20 cellular contexts compared by ENCODE assay signal in genomic region chr6:56727097-56727845, GRCh38.
DNase-seq lines count a peak whose midpoint lies in the region; ATAC-seq and TF ChIP-seq lines count a peak whose summit lies in the region.
"Had no signal": no experiment of that assay in that cellular context is flagged by ENCODE, and none has a peak within 500 bp of the region (broad histone marks: within the 10 kb centered on the region; RNA-seq: fewer than 3 reads in every experiment).

No MANE protein-coding gene starts in this region.

- H3K4me3 Mint-ChIP-seq in progenitor cell of endocrine pancreas (ENCODE audit: low read depth), result peak overlapping the region; percentile 41
- no peak overlapping the region for H3K4me3 Mint-ChIP-seq in stimulated activated naive B cell treated with anti-CD40 and anti-IgM and Interleukin-4, amounts not matched to agents 10 μg/mL and 1 μg/mL and 100 μg/mL, for 72 hours
- H3K4me3 Mint-ChIP-seq: CD4-positive, CD25-positive, alpha-beta regulatory T cell; IgD-negative memory B cell; memory B cell had no signal

- H3K9me3 ChIP-seq in Panc1 (ENCODE audit: control insufficient read depth, insufficient read depth, low read depth, low read length), result no peaks in the 10 kb centered on the region
- H3K9me3 ChIP-seq: heart right ventricle had no signal

- TF ChIP-seq CTCF in Panc1 (IDR thresholded peaks at IDR 0.05) (no peak), progenitor cell of endocrine pancreas (IDR thresholded peaks at IDR 0.05; ENCODE audit: unreplicated experiment) (no peak)

- CTCF ChIA-PET in Panc1 (lab: Charles Lee), result no interaction called here

- peak; percentile 73 for DNase-seq in EL
- DNase-seq in Panc1 (ENCODE audit: low read depth, low spot score), result no peak
- peak; percentile 73 for DNase-seq in fibroblast of peridontal ligament (ENCODE audit: extremely low read depth)
- no peak for DNase-seq in progenitor cell of endocrine pancreas (ENCODE audit: low spot score, unreplicated experiment)
- no peak for DNase-seq in KG1 (lab: John Stamatoyannopoulos, UW)
- DNase-seq in activated CD4-positive, alpha-beta T cell treated with anti-CD3 and anti-CD28 coated beads, Interleukin-2, amount 50 U/mL, for 1 hour, result no peak
- DNase-seq in glomerular visceral epithelial cell (ENCODE audit: extremely low spot score), result no peak
- no peak for DNase-seq in stimulated activated naive B cell treated with anti-CD40 and anti-IgM and Interleukin-4, amounts not matched to agents 10 μg/mL and 1 μg/mL and 100 μg/mL, for 72 hours
- DNase-seq: activated CD4-positive, alpha-beta T cell treated with anti-CD3 and anti-CD28 coated beads, Interleukin-2, amount 50 U/mL, for 48 hours; activated gamma-delta T cell; CD4-positive, CD25-positive, alpha-beta regulatory T cell; GF-D8; heart right ventricle; NCI-H1436 treated with DMSO at 0.1 percent for 48 hours; NCI-H526; stimulated activated CD4-positive, alpha-beta T cell treated with anti-CD3 and anti-CD28 coated beads, Interleukin-4, amount 100 ng/mL, for 24 hours; stimulated activated naive CD4-positive, alpha-beta T cell had no signal

- no peaks in the 10 kb centered on the region for H3K36me3 Mint-ChIP-seq in progenitor cell of endocrine pancreas (ENCODE audit: insufficient read depth)
- H3K36me3 Mint-ChIP-seq in stimulated activated naive B cell treated with anti-CD40 and anti-IgM and Interleukin-4, amounts not matched to agents 10 μg/mL and 1 μg/mL and 100 μg/mL, for 72 hours, result no peaks in the 10 kb centered on the region
- H3K36me3 Mint-ChIP-seq: CD4-positive, CD25-positive, alpha-beta regulatory T cell; IgD-negative memory B cell; memory B cell had no signal

- H3K27me3 Mint-ChIP-seq in progenitor cell of endocrine pancreas, result no peaks in the 10 kb centered on the region
- no peaks in the 10 kb centered on the region for H3K27me3 Mint-ChIP-seq in stimulated activated naive B cell treated with anti-CD40 and anti-IgM and Interleukin-4, amounts not matched to agents 10 μg/mL and 1 μg/mL and 100 μg/mL, for 72 hours
- H3K27me3 Mint-ChIP-seq: IgD-negative memory B cell had no signal

- POLR2A ChIA-PET in Panc1 (lab: Charles Lee), result no interaction called here

- peaks cover 87% of the 10 kb centered on the region for H3K4me1 ChIP-seq in Panc1 (ENCODE audit: control insufficient read depth, insufficient read depth, low read length)

- no peak for ATAC-seq in Panc1
- ATAC-seq in stimulated activated naive B cell treated with anti-CD40 and anti-IgM and Interleukin-4, amounts not matched to agents 10 μg/mL and 1 μg/mL and 100 μg/mL, for 72 hours (replicated peaks), result no peak
- ATAC-seq: heart right ventricle had no signal

- no TSS peak for BruUV-seq in Panc1 (replicated peaks; lab: Mats Ljungman, UMichigan)

- H3K36me3 ChIP-seq in Panc1 (ENCODE audit: control insufficient read depth, insufficient read depth, low read length), result no peaks in the 10 kb centered on the region; the same call in 1 of the 2 replicates
- H3K36me3 ChIP-seq: heart right ventricle had no signal

- H3K4me3 ChIP-seq in Panc1 (ENCODE audit: low read depth in 2 of 2, low read length in 2 of 2), result no peak overlapping the region
- H3K4me3 ChIP-seq: heart right ventricle had no signal

- H3K27me3 ChIP-seq in Panc1 (ENCODE audit: control insufficient read depth, insufficient read depth, low read length), result no peaks in the 10 kb centered on the region
- H3K27me3 ChIP-seq: heart right ventricle had no signal

- in situ Hi-C loops in Panc1 (cut with HindIII; ENCODE audit: low pct_unique_long_range_greater_than_20kb, low sequenced_read_pairs), result no loop called here

- peaks cover 68% of the 10 kb centered on the region for H3K4me1 Mint-ChIP-seq in progenitor cell of endocrine pancreas (ENCODE audit: low read depth)
- H3K4me1 Mint-ChIP-seq in stimulated activated naive B cell treated with anti-CD40 and anti-IgM and Interleukin-4, amounts not matched to agents 10 μg/mL and 1 μg/mL and 100 μg/mL, for 72 hours, result no peaks in the 10 kb centered on the region
- H3K4me1 Mint-ChIP-seq: CD4-positive, CD25-positive, alpha-beta regulatory T cell; IgD-negative memory B cell; memory B cell had no signal

- intact Hi-C loops in Panc1 (cut with micrococcal nuclease; ENCODE audit: unreplicated experiment), result no loop called here

- no peaks in the 10 kb centered on the region for H3K9me3 Mint-ChIP-seq in progenitor cell of endocrine pancreas (ENCODE audit: low read depth)
- no peaks in the 10 kb centered on the region for H3K9me3 Mint-ChIP-seq in stimulated activated naive B cell treated with anti-CD40 and anti-IgM and Interleukin-4, amounts not matched to agents 10 μg/mL and 1 μg/mL and 100 μg/mL, for 72 hours
- H3K9me3 Mint-ChIP-seq: IgD-negative memory B cell, memory B cell had no signal

- peak overlapping the region; percentile 94 for H3K27ac Mint-ChIP-seq in progenitor cell of endocrine pancreas
- H3K27ac Mint-ChIP-seq in stimulated activated naive B cell treated with anti-CD40 and anti-IgM and Interleukin-4, amounts not matched to agents 10 μg/mL and 1 μg/mL and 100 μg/mL, for 72 hours, result no peak overlapping the region
- H3K27ac Mint-ChIP-seq: CD4-positive, CD25-positive, alpha-beta regulatory T cell; IgD-negative memory B cell; memory B cell had no signal

- H3K27ac ChIP-seq in Panc1 (ENCODE audit: low read length), result peak overlapping the region; percentile 91
- H3K27ac ChIP-seq: parathyroid adenoma had no signal

Comparison
In these comparisons a context has a peak if more than half of its experiments do, and no peak if none do; other contexts are left out.
1. DNase-seq: peak in EL (single experiment) and fibroblast of peridontal ligament (single experiment); none in Panc1 (single experiment), progenitor cell of endocrine pancreas (single experiment), KG1 (single experiment), activated CD4-positive, alpha-beta T cell treated with anti-CD3 and anti-CD28 coated beads, Interleukin-2, amount 50 U/mL, for 1 hour (single experiment), glomerular visceral epithelial cell (single experiment) and stimulated activated naive B cell treated with anti-CD40 and anti-IgM and Interleukin-4, amounts not matched to agents 10 μg/mL and 1 μg/mL and 100 μg/mL, for 72 hours (single experiment).